ENCODE assay signal across 20 cellular contexts in genomic region chr22:48450188-48450825, GRCh38.
DNase-seq lines count a peak whose midpoint lies in the region; ATAC-seq and TF ChIP-seq lines count a peak whose summit lies in the region.
"Had no signal": no experiment of that assay in that cellular context is flagged by ENCODE, and none has a peak within 500 bp of the region (broad histone marks: within the 10 kb centered on the region; RNA-seq: fewer than 3 reads in every experiment).

No MANE protein-coding gene starts in this region.

- H3K36me3 ChIP-seq in osteoblast (ENCODE audit: insufficient read depth, low read length), result no peaks in the 10 kb centered on the region

- DNase-seq in Right ventricle myocardium superior, result no peak
- DNase-seq in Right ventricle myocardium inferior (ENCODE audit: missing footprints), result no peak
- DNase-seq in RPMI8226, result peak; percentile 79
- DNase-seq in osteoblast (ENCODE audit: insufficient read length, low spot score, missing footprints), result peak; percentile 39
- DNase-seq in superior temporal gyrus (ENCODE audit: extremely low spot score), result no peak
- no peak for DNase-seq in SHP77 treated with DMSO at 0.1 percent for 48 hours (lab: John Stamatoyannopoulos, UW)
- DNase-seq in globus pallidus (ENCODE audit: low spot score), result no peak
- DNase-seq: AML-193; Caco-2; CD4-positive, CD25-positive, alpha-beta regulatory T cell; EL; H7; IMR-90; Kasumi-1; MM.1S; NCI-H146; NCI-H2081; NCI-H748 treated with DMSO at 0.1 percent for 48 hours; PC-3 had no signal

- H3K9me3 ChIP-seq in osteoblast (ENCODE audit: low read depth, low read length), result no peaks in the 10 kb centered on the region
- H3K9me3 ChIP-seq: Caco-2 had no signal

- H3K4me2 ChIP-seq in osteoblast (ENCODE audit: insufficient read depth, low read length), result no peak overlapping the region

- no peak overlapping the region for H2AFZ ChIP-seq in osteoblast (ENCODE audit: low read length)

- no peaks in the 10 kb centered on the region for H3K79me2 ChIP-seq in osteoblast (ENCODE audit: insufficient read depth, low read length)

- TF ChIP-seq CTCF in osteoblast (IDR thresholded peaks at IDR 0.05; ENCODE audit: extremely low read depth, low read depth, low read length), result no peak

- H4K20me1 ChIP-seq in osteoblast (ENCODE audit: insufficient read depth, low read length), result no peaks in the 10 kb centered on the region

- no peak overlapping the region for H3K27ac ChIP-seq in osteoblast (ENCODE audit: low read depth, low read length)

- no peak overlapping the region for H3K4me3 ChIP-seq in osteoblast (ENCODE audit: insufficient read depth, low read length)

- intact Hi-C loops in Right ventricle myocardium superior (cut with DNase I), result no loop called here
- intact Hi-C loops in Right ventricle myocardium inferior (cut with DNase I), result no loop called here

- ATAC-seq in Right ventricle myocardium superior (ENCODE audit: poor library complexity) (peak; percentile 10), Right ventricle myocardium inferior (no peak), HG02623 (IDR thresholded peaks at IDR 0.05; ENCODE audit: unreplicated experiment) (no peak)
- ATAC-seq: PC-3 had no signal

- H3K27me3 ChIP-seq in osteoblast (ENCODE audit: insufficient read depth, low read length), result no peaks in the 10 kb centered on the region

- H3K4me1 ChIP-seq in osteoblast (ENCODE audit: insufficient read depth, low read length), result peaks cover 5% of the 10 kb centered on the region
- H3K4me1 ChIP-seq: Caco-2 had no signal

Comparison
In these comparisons a context has a peak if more than half of its experiments do, and no peak if none do; other contexts are left out.
1. DNase-seq: peak in RPMI8226 (single experiment) and osteoblast (single experiment); none in Right ventricle myocardium superior (single experiment), Right ventricle myocardium inferior (single experiment), superior temporal gyrus (single experiment), SHP77 treated with DMSO at 0.1 percent for 48 hours (single experiment) and globus pallidus (single experiment).